ENCODE assay signal across 1 cellular context in the genomic region with DNA sequence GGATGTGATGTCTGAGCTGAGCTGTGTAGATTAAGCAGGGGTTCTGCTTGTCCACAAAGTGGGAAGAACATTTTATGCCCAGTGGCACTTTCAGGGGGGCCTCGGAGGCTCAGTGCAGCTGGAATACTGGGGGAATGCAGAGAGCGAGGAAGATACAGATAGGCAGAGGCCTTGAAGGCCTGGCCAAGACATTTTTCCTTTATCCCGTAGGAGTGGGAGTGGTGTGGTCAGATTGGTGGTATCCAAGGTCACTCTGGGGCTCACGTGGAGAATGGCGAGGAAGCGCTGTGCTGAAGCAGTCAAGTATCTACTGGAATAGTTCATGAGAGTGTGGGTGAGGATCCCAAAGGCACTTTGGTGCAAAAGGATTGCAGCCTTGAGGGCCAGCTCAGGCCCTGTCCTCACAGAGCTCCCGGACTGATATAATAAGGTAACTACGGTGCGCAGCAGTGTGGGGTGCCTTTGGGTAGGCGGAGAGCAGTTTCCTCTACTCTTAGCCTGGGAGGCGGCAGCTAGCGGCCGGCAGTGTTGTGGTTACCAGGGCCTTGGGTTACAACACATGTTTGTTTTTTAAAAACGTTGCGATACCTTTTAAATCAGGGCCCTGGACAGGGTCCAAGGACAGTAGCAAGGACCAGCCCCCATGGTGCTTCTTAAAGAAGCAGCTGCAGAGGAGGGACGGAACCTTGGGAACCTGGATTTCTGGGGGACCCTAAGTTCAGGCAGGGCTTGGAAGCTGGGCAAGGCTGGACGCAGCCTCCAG.
TF ChIP-seq lines count a peak whose summit lies in the region.

No MANE protein-coding gene starts in this region.

TF ChIP-seq in HepG2, 621 proteins besides CTCF, POLR2A, EP300 and RAD21 (continued from another document and continues in another):
- TF ChIP-seq ZNF331 (CRISPR knock-in tag; IDR thresholded peaks at IDR 0.05) (peak; percentile 25), ZNF83 (CRISPR knock-in tag; IDR thresholded peaks at IDR 0.05; ENCODE audit: borderline replicate concordance) (no peak), HOXA7 (CRISPR knock-in tag; IDR thresholded peaks at IDR 0.05) (no peak), KDM3A (CRISPR knock-in tag; IDR thresholded peaks at IDR 0.05; ENCODE audit: low read depth) (no peak), DNMT3B (CRISPR knock-in tag; conservative IDR thresholded peaks at IDR 0.05) (no peak), THAP11 (CRISPR knock-in tag; IDR thresholded peaks at IDR 0.05) (peak; percentile 45; the same call in 1 of the 2 replicates), SRSF9 (IDR thresholded peaks at IDR 0.05; ENCODE audit: borderline replicate concordance, insufficient read depth, low read depth, low read length, poor library complexity, severe bottlenecking) (no peak), KMT2B (CRISPR knock-in tag; IDR thresholded peaks at IDR 0.05) (no peak), ZNF138 (CRISPR knock-in tag; IDR thresholded peaks at IDR 0.05; ENCODE audit: low read depth) (no peak), SRF (IDR thresholded peaks at IDR 0.05; ENCODE audit: low read depth, low read length) (no peak), KLF15 (CRISPR knock-in tag; IDR thresholded peaks at IDR 0.05; ENCODE audit: borderline replicate concordance) (no peak), EEA1 (CRISPR knock-in tag; IDR thresholded peaks at IDR 0.05; ENCODE audit: borderline replicate concordance) (no peak), NCOA2 (CRISPR knock-in tag; IDR thresholded peaks at IDR 0.05) (peak; percentile 87), ZNF746 (CRISPR knock-in tag; IDR thresholded peaks at IDR 0.05) (no peak), ATF7 (IDR thresholded peaks at IDR 0.05) (no peak), ATF7 (CRISPR knock-in tag; IDR thresholded peaks at IDR 0.05) (no peak), SMARCE1 (IDR thresholded peaks at IDR 0.05; ENCODE audit: borderline replicate concordance) (no peak), NR3C1 (CRISPR knock-in tag; IDR thresholded peaks at IDR 0.05) (no peak), ZNF816 (CRISPR knock-in tag; IDR thresholded peaks at IDR 0.05; ENCODE audit: borderline replicate concordance) (no peak), GPN1 (CRISPR knock-in tag; IDR thresholded peaks at IDR 0.05; ENCODE audit: borderline replicate concordance) (no peak), TSC22D2 (CRISPR knock-in tag; IDR thresholded peaks at IDR 0.05; ENCODE audit: borderline replicate concordance) (no peak), CEBPB (IDR thresholded peaks at IDR 0.05; ENCODE audit: borderline replicate concordance, low read depth, low read length) (peak; percentile 90), ZNF737 (CRISPR knock-in tag; IDR thresholded peaks at IDR 0.05; ENCODE audit: borderline replicate concordance) (no peak), EED (CRISPR knock-in tag; IDR thresholded peaks at IDR 0.05) (0 out of 2 replicates have a peak, but pooled peaks have one; percentile 27), CBFB (CRISPR knock-in tag; IDR thresholded peaks at IDR 0.05) (peak; percentile 96), TARDBP (CRISPR knock-in tag; IDR thresholded peaks at IDR 0.05) (peak; percentile 34; the same call in 1 of the 2 replicates), ZNF558 (CRISPR knock-in tag; IDR thresholded peaks at IDR 0.05; ENCODE audit: borderline replicate concordance) (no peak), HNRNPH1 (optimal IDR thresholded peaks at IDR 0.05; ENCODE audit: low read depth, low read length) (no peak), NFATC3 (CRISPR knock-in tag; IDR thresholded peaks at IDR 0.05) (no peak), ZNF501 (CRISPR knock-in tag; IDR thresholded peaks at IDR 0.05) (peak; percentile 73), HOXA9 (CRISPR knock-in tag; IDR thresholded peaks at IDR 0.05; ENCODE audit: borderline replicate concordance) (no peak), ZNF33A (CRISPR knock-in tag; IDR thresholded peaks at IDR 0.05; ENCODE audit: borderline replicate concordance) (no peak), SCMH1 (CRISPR knock-in tag; IDR thresholded peaks at IDR 0.05; ENCODE audit: borderline replicate concordance) (no peak), ZZZ3 (CRISPR knock-in tag; IDR thresholded peaks at IDR 0.05; ENCODE audit: borderline replicate concordance) (no peak), ZNF614 (CRISPR knock-in tag; IDR thresholded peaks at IDR 0.05; ENCODE audit: borderline replicate concordance) (no peak), RARG (CRISPR knock-in tag; IDR thresholded peaks at IDR 0.05; ENCODE audit: low read depth) (no peak), ZNF703 (CRISPR knock-in tag; IDR thresholded peaks at IDR 0.05; ENCODE audit: borderline replicate concordance) (no peak), PHB2 (IDR thresholded peaks at IDR 0.05; ENCODE audit: partially characterized antibody) (no peak), ZFP36L1 (CRISPR knock-in tag; IDR thresholded peaks at IDR 0.05) (no peak), SOX5 (CRISPR knock-in tag; IDR thresholded peaks at IDR 0.05; ENCODE audit: borderline replicate concordance) (peak; percentile 57; the same call in 1 of the 2 replicates)
- TF ChIP-seq, protein P1, sequence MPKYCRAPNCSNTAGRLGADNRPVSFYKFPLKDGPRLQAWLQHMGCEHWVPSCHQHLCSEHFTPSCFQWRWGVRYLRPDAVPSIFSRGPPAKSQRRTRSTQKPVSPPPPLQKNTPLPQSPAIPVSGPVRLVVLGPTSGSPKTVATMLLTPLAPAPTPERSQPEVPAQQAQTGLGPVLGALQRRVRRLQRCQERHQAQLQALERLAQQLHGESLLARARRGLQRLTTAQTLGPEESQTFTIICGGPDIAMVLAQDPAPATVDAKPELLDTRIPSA (CRISPR knock-in tag; IDR thresholded peaks at IDR 0.05; ENCODE audit: borderline replicate concordance), result no peak
- TF ChIP-seq, protein P2, sequence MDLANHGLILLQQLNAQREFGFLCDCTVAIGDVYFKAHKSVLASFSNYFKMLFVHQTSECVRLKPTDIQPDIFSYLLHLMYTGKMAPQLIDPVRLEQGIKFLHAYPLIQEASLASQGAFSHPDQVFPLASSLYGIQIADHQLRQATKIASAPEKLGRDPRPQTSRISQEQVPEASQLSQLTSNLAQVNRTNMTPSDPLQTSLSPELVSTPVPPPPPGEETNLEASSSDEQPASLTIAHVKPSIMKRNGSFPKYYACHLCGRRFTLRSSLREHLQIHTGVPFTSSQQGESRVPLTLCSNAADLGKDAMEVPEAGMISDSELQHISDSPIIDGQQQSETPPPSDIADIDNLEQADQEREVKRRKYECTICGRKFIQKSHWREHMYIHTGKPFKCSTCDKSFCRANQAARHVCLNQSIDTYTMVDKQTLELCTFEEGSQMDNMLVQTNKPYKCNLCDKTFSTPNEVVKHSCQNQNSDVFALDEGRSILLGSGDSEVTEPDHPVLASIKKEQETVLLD (CRISPR knock-in tag; IDR thresholded peaks at IDR 0.05; ENCODE audit: low read depth), result no peak
- TF ChIP-seq, protein P3, sequence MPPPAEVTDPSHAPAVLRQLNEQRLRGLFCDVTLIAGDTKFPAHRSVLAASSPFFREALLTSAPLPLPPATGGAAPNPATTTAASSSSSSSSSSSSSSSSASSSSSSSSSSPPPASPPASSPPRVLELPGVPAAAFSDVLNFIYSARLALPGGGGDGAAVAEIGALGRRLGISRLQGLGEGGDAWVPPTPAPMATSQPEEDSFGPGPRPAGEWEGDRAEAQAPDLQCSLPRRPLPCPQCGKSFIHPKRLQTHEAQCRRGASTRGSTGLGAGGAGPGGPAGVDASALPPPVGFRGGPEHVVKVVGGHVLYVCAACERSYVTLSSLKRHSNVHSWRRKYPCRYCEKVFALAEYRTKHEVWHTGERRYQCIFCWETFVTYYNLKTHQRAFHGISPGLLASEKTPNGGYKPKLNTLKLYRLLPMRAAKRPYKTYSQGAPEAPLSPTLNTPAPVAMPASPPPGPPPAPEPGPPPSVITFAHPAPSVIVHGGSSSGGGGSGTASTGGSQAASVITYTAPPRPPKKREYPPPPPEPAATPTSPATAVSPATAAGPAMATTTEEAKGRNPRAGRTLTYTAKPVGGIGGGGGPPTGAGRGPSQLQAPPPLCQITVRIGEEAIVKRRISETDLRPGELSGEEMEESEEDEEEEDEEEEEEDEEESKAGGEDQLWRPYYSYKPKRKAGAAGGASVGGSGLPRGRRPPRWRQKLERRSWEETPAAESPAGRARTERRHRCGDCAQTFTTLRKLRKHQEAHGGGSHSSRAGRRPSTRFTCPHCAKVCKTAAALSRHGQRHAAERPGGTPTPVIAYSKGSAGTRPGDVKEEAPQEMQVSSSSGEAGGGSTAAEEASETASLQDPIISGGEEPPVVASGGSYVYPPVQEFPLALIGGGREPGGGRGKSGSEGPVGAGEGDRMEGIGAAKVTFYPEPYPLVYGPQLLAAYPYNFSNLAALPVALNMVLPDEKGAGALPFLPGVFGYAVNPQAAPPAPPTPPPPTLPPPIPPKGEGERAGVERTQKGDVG (CRISPR knock-in tag; IDR thresholded peaks at IDR 0.05; ENCODE audit: borderline replicate concordance), result no peak
- TF ChIP-seq, protein P4, sequence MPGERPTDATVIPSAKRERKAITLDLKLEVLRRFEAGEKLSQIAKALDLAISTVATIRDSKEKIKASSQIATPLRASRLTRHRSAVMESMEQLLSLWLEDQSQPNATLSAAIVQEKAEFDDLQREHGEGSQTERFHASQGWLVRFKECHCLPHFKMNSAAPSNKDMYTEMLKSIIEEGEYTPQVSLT (CRISPR knock-in tag; IDR thresholded peaks at IDR 0.05; ENCODE audit: borderline replicate concordance, low read depth), result no peak
- TF ChIP-seq, protein P5, sequence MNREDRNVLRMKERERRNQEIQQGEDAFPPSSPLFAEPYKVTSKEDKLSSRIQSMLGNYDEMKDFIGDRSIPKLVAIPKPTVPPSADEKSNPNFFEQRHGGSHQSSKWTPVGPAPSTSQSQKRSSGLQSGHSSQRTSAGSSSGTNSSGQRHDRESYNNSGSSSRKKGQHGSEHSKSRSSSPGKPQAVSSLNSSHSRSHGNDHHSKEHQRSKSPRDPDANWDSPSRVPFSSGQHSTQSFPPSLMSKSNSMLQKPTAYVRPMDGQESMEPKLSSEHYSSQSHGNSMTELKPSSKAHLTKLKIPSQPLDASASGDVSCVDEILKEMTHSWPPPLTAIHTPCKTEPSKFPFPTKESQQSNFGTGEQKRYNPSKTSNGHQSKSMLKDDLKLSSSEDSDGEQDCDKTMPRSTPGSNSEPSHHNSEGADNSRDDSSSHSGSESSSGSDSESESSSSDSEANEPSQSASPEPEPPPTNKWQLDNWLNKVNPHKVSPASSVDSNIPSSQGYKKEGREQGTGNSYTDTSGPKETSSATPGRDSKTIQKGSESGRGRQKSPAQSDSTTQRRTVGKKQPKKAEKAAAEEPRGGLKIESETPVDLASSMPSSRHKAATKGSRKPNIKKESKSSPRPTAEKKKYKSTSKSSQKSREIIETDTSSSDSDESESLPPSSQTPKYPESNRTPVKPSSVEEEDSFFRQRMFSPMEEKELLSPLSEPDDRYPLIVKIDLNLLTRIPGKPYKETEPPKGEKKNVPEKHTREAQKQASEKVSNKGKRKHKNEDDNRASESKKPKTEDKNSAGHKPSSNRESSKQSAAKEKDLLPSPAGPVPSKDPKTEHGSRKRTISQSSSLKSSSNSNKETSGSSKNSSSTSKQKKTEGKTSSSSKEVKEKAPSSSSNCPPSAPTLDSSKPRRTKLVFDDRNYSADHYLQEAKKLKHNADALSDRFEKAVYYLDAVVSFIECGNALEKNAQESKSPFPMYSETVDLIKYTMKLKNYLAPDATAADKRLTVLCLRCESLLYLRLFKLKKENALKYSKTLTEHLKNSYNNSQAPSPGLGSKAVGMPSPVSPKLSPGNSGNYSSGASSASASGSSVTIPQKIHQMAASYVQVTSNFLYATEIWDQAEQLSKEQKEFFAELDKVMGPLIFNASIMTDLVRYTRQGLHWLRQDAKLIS (CRISPR knock-in tag; IDR thresholded peaks at IDR 0.05), result no peak
- TF ChIP-seq, protein P6, sequence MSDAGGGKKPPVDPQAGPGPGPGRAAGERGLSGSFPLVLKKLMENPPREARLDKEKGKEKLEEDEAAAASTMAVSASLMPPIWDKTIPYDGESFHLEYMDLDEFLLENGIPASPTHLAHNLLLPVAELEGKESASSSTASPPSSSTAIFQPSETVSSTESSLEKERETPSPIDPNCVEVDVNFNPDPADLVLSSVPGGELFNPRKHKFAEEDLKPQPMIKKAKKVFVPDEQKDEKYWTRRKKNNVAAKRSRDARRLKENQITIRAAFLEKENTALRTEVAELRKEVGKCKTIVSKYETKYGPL (CRISPR knock-in tag; IDR thresholded peaks at IDR 0.05), result no peak
- TF ChIP-seq, protein P7, sequence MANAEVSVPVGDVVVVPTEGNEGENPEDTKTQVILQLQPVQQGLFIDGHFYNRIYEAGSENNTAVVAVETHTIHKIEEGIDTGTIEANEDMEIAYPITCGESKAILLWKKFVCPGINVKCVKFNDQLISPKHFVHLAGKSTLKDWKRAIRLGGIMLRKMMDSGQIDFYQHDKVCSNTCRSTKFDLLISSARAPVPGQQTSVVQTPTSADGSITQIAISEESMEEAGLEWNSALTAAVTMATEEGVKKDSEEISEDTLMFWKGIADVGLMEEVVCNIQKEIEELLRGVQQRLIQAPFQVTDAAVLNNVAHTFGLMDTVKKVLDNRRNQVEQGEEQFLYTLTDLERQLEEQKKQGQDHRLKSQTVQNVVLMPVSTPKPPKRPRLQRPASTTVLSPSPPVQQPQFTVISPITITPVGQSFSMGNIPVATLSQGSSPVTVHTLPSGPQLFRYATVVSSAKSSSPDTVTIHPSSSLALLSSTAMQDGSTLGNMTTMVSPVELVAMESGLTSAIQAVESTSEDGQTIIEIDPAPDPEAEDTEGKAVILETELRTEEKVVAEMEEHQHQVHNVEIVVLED (CRISPR knock-in tag; IDR thresholded peaks at IDR 0.05; ENCODE audit: borderline replicate concordance), result peak; percentile 35; the same call in 1 of the 2 replicates
- TF ChIP-seq, protein P8, sequence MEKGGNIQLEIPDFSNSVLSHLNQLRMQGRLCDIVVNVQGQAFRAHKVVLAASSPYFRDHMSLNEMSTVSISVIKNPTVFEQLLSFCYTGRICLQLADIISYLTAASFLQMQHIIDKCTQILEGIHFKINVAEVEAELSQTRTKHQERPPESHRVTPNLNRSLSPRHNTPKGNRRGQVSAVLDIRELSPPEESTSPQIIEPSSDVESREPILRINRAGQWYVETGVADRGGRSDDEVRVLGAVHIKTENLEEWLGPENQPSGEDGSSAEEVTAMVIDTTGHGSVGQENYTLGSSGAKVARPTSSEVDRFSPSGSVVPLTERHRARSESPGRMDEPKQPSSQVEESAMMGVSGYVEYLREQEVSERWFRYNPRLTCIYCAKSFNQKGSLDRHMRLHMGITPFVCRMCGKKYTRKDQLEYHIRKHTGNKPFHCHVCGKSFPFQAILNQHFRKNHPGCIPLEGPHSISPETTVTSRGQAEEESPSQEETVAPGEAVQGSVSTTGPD (CRISPR knock-in tag; IDR thresholded peaks at IDR 0.05), result no peak
- TF ChIP-seq, protein P9, sequence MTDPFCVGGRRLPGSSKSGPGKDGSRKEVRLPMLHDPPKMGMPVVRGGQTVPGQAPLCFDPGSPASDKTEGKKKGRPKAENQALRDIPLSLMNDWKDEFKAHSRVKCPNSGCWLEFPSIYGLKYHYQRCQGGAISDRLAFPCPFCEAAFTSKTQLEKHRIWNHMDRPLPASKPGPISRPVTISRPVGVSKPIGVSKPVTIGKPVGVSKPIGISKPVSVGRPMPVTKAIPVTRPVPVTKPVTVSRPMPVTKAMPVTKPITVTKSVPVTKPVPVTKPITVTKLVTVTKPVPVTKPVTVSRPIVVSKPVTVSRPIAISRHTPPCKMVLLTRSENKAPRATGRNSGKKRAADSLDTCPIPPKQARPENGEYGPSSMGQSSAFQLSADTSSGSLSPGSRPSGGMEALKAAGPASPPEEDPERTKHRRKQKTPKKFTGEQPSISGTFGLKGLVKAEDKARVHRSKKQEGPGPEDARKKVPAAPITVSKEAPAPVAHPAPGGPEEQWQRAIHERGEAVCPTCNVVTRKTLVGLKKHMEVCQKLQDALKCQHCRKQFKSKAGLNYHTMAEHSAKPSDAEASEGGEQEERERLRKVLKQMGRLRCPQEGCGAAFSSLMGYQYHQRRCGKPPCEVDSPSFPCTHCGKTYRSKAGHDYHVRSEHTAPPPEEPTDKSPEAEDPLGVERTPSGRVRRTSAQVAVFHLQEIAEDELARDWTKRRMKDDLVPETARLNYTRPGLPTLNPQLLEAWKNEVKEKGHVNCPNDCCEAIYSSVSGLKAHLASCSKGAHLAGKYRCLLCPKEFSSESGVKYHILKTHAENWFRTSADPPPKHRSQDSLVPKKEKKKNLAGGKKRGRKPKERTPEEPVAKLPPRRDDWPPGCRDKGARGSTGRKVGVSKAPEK (CRISPR knock-in tag; IDR thresholded peaks at IDR 0.05; ENCODE audit: borderline replicate concordance), result no peak
